Comparison of ENCODE assay signal across 8 cellular contexts in genomic region chr17:15828727-15829314, GRCh38.
DNase-seq lines count a peak whose midpoint lies in the region; ATAC-seq and TF ChIP-seq lines count a peak whose summit lies in the region.
"Not testable (repeated sequence)": the region's sequence is repeated elsewhere in the genome, so short reads cannot be mapped to it uniquely, and the experiment has no call there.

No MANE protein-coding gene starts in this region.

- TF ChIP-seq POLR2A in body of pancreas (IDR thresholded peaks at IDR 0.05); prostate gland (IDR thresholded peaks at IDR 0.05): not testable (repeated sequence)

- not testable (repeated sequence) for H3K36me3 ChIP-seq in body of pancreas (replicated peaks in 1 of 2; ENCODE audit: insufficient read depth in 1 of 2, low read depth in 2 of 2); prostate gland; thoracic aorta

- H3K4me1 ChIP-seq in body of pancreas; right cardiac atrium (ENCODE audit: control insufficient read depth, insufficient read depth, low read length); prostate gland (replicated peaks); thoracic aorta (ENCODE audit: control insufficient read depth in 1 of 2, low read depth in 2 of 2): not testable (repeated sequence)

- not testable (repeated sequence) for H3K4me3 ChIP-seq in body of pancreas; right cardiac atrium (ENCODE audit: low read length); prostate gland
- peak overlapping the region; percentile 47 for H3K4me3 ChIP-seq in thoracic aorta

- DNase-seq in GM04504 (ENCODE audit: low read depth) (peak; percentile 24), HK-2 (ENCODE audit: unreplicated experiment) (peak; percentile 62), NCI-H748 treated with DMSO at 0.1 percent for 48 hours (lab: John Stamatoyannopoulos, UW) (peak; percentile 63), body of pancreas (peak; percentile 81 to 87 (median 84)), right cardiac atrium (peak; percentile 79 to 93 (median 91)), prostate gland (ENCODE audit: low spot score) (peak; percentile 72), thoracic aorta (ENCODE audit: low spot score) (peak; percentile 8)
- DNase-seq in activated CD4-positive, CD25-positive, alpha-beta regulatory T cell treated with anti-CD3 and anti-CD28 coated beads, Interleukin-2, amount 50 U/mL, for 16 hours (ENCODE audit: low read depth, low spot score) = peak; percentile 33

- intact Hi-C loops in body of pancreas (cut with DNase I) = not testable (repeated sequence)
- intact Hi-C loops in right cardiac atrium (cut with DNase I) = loop anchor here in 1 of 4 donors (5.0 kb wide), 1 partner anchor 168 kb away; the partner anchor contains the start of genes TTC19 and ZSWIM7
- intact Hi-C loops in prostate gland (cut with DNase I) = loop anchor here (2.0 kb wide), 1 partner anchor 170 kb away; the partner anchor contains the start of genes TTC19 and ZSWIM7

- 1 to 3% methylated on average over 9 to 10 of the region's 10 CpGs for WGBS in body of pancreas, 2 donors
- WGBS in right cardiac atrium = 6% methylated on average over 10 of the region's 10 CpGs
- 4% methylated on average over 9 of the region's 10 CpGs for WGBS in prostate gland

- ATAC-seq in body of pancreas (peak; percentile 99), right cardiac atrium (peak; percentile 97 to 98), thoracic aorta (ENCODE audit: insufficient number of reproducible peaks, low FRiP score, low read depth) (peak; percentile 53)

- H3K27me3 ChIP-seq in body of pancreas; right cardiac atrium (ENCODE audit: control insufficient read depth, insufficient read depth); prostate gland (replicated peaks; ENCODE audit: insufficient read depth); thoracic aorta (replicated peaks; ENCODE audit: insufficient read depth): not testable (repeated sequence)

- not testable (repeated sequence) for H3K27ac ChIP-seq in body of pancreas; right cardiac atrium (ENCODE audit: low read length); prostate gland; thoracic aorta

- TF ChIP-seq CTCF in body of pancreas (IDR thresholded peaks at IDR 0.05) (peak; percentile 72 to 98 (median 93)), prostate gland (IDR thresholded peaks at IDR 0.05) (peak; percentile 54 to 96 (median 82)), thoracic aorta (IDR thresholded peaks at IDR 0.05) (peak; percentile 69)

- not testable (repeated sequence) for H3K9me3 ChIP-seq in body of pancreas; right cardiac atrium (ENCODE audit: control insufficient read depth, low read length); prostate gland; thoracic aorta

Comparison
In these comparisons a context has a peak if more than half of its experiments do, and no peak if none do; other contexts are left out.
1. DNase-seq: peak in every context shown above with its lines; median percentile 91 in right cardiac atrium; 84 in body of pancreas; 72 in prostate gland; 63 in NCI-H748 treated with DMSO at 0.1 percent for 48 hours; 62 in HK-2; 33 in activated CD4-positive, CD25-positive, alpha-beta regulatory T cell treated with anti-CD3 and anti-CD28 coated beads, Interleukin-2, amount 50 U/mL, for 16 hours; 24 in GM04504; 8 in thoracic aorta.